30 cellular contexts compared by ENCODE assay signal in genomic region chr16:4004206-4004605, GRCh38.
"Had no signal": no experiment of that assay in that cellular context is flagged by ENCODE, and none has a peak within 500 bp of the region (broad histone marks: within the 10 kb centered on the region; RNA-seq: fewer than 3 reads in every experiment).

No MANE protein-coding gene starts in this region.

- H3K9me3 Mint-ChIP-seq: activated B cell treated with CpG ODN at 0.5 μM for 24 hours; activated CD4-positive, alpha-beta memory T cell treated with anti-CD3 and anti-CD28 coated beads for 36 hours; activated naive CD8-positive, alpha-beta T cell treated with anti-CD3 and anti-CD28 coated beads, Interleukin-2, amount 10 ng/mL, durations not matched to agents 7 days and 5 days; activated T-cell treated with anti-CD3 and anti-CD28 coated beads, Interleukin-2, amount 50 U/mL, for 4 hours; activated T-helper 1 cell treated with anti-CD3 and anti-CD28 coated beads, Interleukin-12 subunit alpha, Interleukin-12 subunit beta, Interleukin-2, Interleukin-4 antibody, amounts not matched to agents 30 ng/mL and 10 ng/mL and 1 ng/mL, durations not matched to agents 14 hours and 24 hours and 36 hours; central memory CD8-positive, alpha-beta T cell had no signal

- DNase-seq: activated B cell treated with CpG ODN at 0.5 μM for 24 hours; activated CD4-positive, alpha-beta memory T cell treated with anti-CD3 and anti-CD28 coated beads for 36 hours; activated CD4-positive, alpha-beta T cell treated with anti-CD3 and anti-CD28 coated beads for 4 hours; activated CD4-positive, alpha-beta T cell treated with anti-CD3 and anti-CD28 coated beads, Interleukin-2, amount 50 U/mL, for 1 hour; activated CD4-positive, CD25-positive, alpha-beta regulatory T cell treated with anti-CD3 and anti-CD28 coated beads, Interleukin-2, amount 50 U/mL, for 72 hours; activated CD8-positive, alpha-beta memory T cell treated with anti-CD3 and anti-CD28 coated beads, Interleukin-2, amount 50 U/mL, for 4 hours; activated naive CD4-positive, alpha-beta T cell treated with anti-CD3 and anti-CD28 coated beads, Interleukin-2, amount 50 U/mL, for 16 hours; activated naive CD8-positive, alpha-beta T cell treated with anti-CD3 and anti-CD28 coated beads, Interleukin-2, amount 10 ng/mL, durations not matched to agents 7 days and 5 days; activated T-cell treated with anti-CD3 and anti-CD28 coated beads for 4 hours; activated T-cell treated with anti-CD3 and anti-CD28 coated beads, Interleukin-2, amount 50 U/mL, for 4 hours; amygdala; NCI-H1092 treated with DMSO at 0.1 percent for 48 hours; NCI-H1417; NCI-H146; NCI-H187; NCI-H2029 treated with DMSO at 0.1 percent for 48 hours; NCI-H2107; NCI-H2171 treated with DMSO at 0.1 percent for 48 hours; NCI-H226; NCI-H446 treated with DMSO at 0.1 percent for 48 hours; NCI-H524 treated with DMSO at 0.1 percent for 48 hours; SW 1271; T-helper 1 cell; T-helper 2 cell; T-helper 9 cell had no signal

- H3K36me3 Mint-ChIP-seq: activated CD4-positive, alpha-beta memory T cell treated with anti-CD3 and anti-CD28 coated beads for 36 hours; activated naive CD8-positive, alpha-beta T cell treated with anti-CD3 and anti-CD28 coated beads, Interleukin-2, amount 10 ng/mL, durations not matched to agents 7 days and 5 days had no signal

- H3K36me3 ChIP-seq: ascending aorta, cardiac muscle cell had no signal

- ATAC-seq: activated T-cell treated with anti-CD3 and anti-CD28 coated beads, Interleukin-2, amount 50 U/mL, for 4 hours; Panc1 had no signal

- H3K4me3 Mint-ChIP-seq: activated B cell treated with CpG ODN at 0.5 μM for 24 hours; activated CD4-positive, alpha-beta memory T cell treated with anti-CD3 and anti-CD28 coated beads for 36 hours; activated naive CD8-positive, alpha-beta T cell treated with anti-CD3 and anti-CD28 coated beads, Interleukin-2, amount 10 ng/mL, durations not matched to agents 7 days and 5 days; activated T-cell treated with anti-CD3 and anti-CD28 coated beads, Interleukin-2, amount 50 U/mL, for 4 hours; activated T-helper 1 cell treated with anti-CD3 and anti-CD28 coated beads, Interleukin-12 subunit alpha, Interleukin-12 subunit beta, Interleukin-2, Interleukin-4 antibody, amounts not matched to agents 30 ng/mL and 10 ng/mL and 1 ng/mL, durations not matched to agents 14 hours and 24 hours and 36 hours; central memory CD8-positive, alpha-beta T cell had no signal

- H3K27me3 Mint-ChIP-seq: activated B cell treated with CpG ODN at 0.5 μM for 24 hours; activated CD4-positive, alpha-beta memory T cell treated with anti-CD3 and anti-CD28 coated beads for 36 hours; central memory CD8-positive, alpha-beta T cell had no signal

- H3K4me3 ChIP-seq: ascending aorta, cardiac muscle cell had no signal

- H3K9me3 ChIP-seq: ascending aorta had no signal

- H3K27ac Mint-ChIP-seq: activated B cell treated with CpG ODN at 0.5 μM for 24 hours; activated CD4-positive, alpha-beta memory T cell treated with anti-CD3 and anti-CD28 coated beads for 36 hours; activated naive CD8-positive, alpha-beta T cell treated with anti-CD3 and anti-CD28 coated beads, Interleukin-2, amount 10 ng/mL, durations not matched to agents 7 days and 5 days; activated T-helper 1 cell treated with anti-CD3 and anti-CD28 coated beads, Interleukin-12 subunit alpha, Interleukin-12 subunit beta, Interleukin-2, Interleukin-4 antibody, amounts not matched to agents 30 ng/mL and 10 ng/mL and 1 ng/mL, durations not matched to agents 14 hours and 24 hours and 36 hours had no signal

- H3K4me1 Mint-ChIP-seq: activated B cell treated with CpG ODN at 0.5 μM for 24 hours had no signal
